ENCODE assay signal across 7 cellular contexts in the genomic region with DNA sequence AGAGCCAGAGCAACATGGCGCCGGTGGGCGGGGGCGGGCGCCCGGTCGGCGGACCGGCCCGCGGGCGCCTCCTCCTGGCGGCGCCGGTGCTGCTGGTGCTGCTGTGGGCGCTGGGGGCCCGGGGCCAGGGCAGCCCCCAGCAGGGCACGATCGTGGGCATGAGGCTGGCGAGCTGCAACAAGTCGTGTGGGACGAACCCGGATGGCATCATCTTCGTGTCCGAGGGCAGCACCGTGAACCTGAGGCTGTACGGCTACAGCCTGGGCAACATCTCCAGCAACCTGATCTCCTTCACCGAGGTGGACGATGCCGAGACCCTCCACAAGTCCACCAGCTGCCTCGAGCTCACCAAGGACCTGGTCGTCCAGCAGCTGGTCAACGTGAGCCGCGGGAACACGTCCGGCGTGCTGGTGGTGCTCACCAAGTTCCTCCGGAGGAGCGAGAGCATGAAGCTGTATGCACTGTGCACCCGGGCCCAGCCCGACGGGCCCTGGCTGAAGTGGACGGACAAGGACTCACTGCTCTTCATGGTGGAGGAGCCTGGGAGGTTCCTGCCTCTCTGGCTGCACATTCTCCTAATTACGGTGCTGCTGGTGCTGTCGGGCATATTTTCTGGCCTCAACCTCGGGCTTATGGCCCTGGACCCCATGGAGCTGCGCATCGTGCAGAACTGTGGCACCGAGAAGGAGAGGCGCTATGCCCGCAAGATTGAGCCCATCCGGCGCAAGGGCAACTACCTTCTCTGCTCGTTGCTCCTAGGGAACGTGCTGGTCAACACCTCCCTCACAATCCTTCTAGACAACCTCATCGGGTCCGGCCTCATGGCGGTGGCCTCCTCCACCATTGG. TPM values are rescaled to one million over a fixed set of nuclear protein-coding genes. Genes with fewer than 3 reads are reported as not detected.
DNase-seq lines count a peak whose midpoint lies in the region; ATAC-seq, FAIRE-seq and TF ChIP-seq lines count a peak whose summit lies in the region.

No MANE protein-coding gene starts in this region.

- no peak for FAIRE-seq in GM12891 (lab: Jason Lieb, UNC)

- H2AFZ ChIP-seq in mammary epithelial cell (ENCODE audit: low read depth, low read length), result peak overlapping the region; percentile 91

- dilution Hi-C loops in mammary epithelial cell (cut with HindIII; ENCODE audit: low sequenced_read_pairs), result no loop called here

- in situ Hi-C loops in mammary epithelial cell (cut with MboI; ENCODE audit: low sequenced_read_pairs in 2 of 2), result no loop called here

- no peak for TF ChIP-seq RAD21 in liver (IDR thresholded peaks at IDR 0.05)

- DNase-seq in NCI-H2227 treated with DMSO at 0.1 percent for 48 hours (lab: John Stamatoyannopoulos, UW), result peak; percentile 48
- DNase-seq in mammary epithelial cell, result no peak
- DNase-seq in thoracic aorta (ENCODE audit: low spot score), result no peak
- DNase-seq in GM12891 (ENCODE audit: insufficient read length, low spot score), result no peak

- peaks cover 21% of the 10 kb centered on the region for H3K79me2 ChIP-seq in mammary epithelial cell (ENCODE audit: insufficient read depth, low read length)

- TF ChIP-seq CTCF in mammary epithelial cell (conservative IDR thresholded peaks at IDR 0.05 in 1 of 2, IDR thresholded peaks at IDR 0.05 in 1 of 2; ENCODE audit: extremely low read depth in 1 of 2, insufficient read depth in 1 of 2, low read depth in 1 of 2, low read length in 2 of 2), result peak; percentile 32 to 52
- peak; percentile 52 for TF ChIP-seq CTCF in liver (IDR thresholded peaks at IDR 0.05; ENCODE audit: low read depth, low read length, missing input control)
- TF ChIP-seq CTCF in thoracic aorta (IDR thresholded peaks at IDR 0.05), result peak; percentile 39

- peaks cover 51% of the 10 kb centered on the region for H3K4me1 ChIP-seq in mammary epithelial cell (ENCODE audit: insufficient read depth, low read length)
- peaks cover 18 to 45% (median 37%) of the 10 kb centered on the region in 4 donors for H3K4me1 ChIP-seq in liver (ENCODE audit: control insufficient read depth in 4 of 4, insufficient read depth in 4 of 4, low read length in 3 of 4)
- H3K4me1 ChIP-seq in thoracic aorta (ENCODE audit: control insufficient read depth in 1 of 2, low read depth in 2 of 2), result peaks cover 21 to 56% of the 10 kb centered on the region in 2 donors

- H3K4me2 ChIP-seq in mammary epithelial cell (ENCODE audit: insufficient read depth, low read depth, low read length), result peak overlapping the region; percentile 98

- no peaks in the 10 kb centered on the region for H3K36me3 ChIP-seq in mammary epithelial cell (ENCODE audit: insufficient read depth, low read length)
- H3K36me3 ChIP-seq in liver (ENCODE audit: control insufficient read depth in 4 of 4, insufficient read depth in 3 of 4, low read depth in 1 of 4, low read length in 3 of 4), result no peaks in the 10 kb centered on the region
- no peaks in the 10 kb centered on the region for H3K36me3 ChIP-seq in thoracic aorta

- WGBS in mammary epithelial cell (ENCODE audit: low coverage, missing lambda C conversion rate), result 57% methylated on average over 26 of the region's 59 CpGs
- WGBS in liver, result 24% methylated on average over 59 of the region's 59 CpGs

- TF ChIP-seq POLR2A in GM12891 (IDR thresholded peaks at IDR 0.05; ENCODE audit: low read depth, low read length), result no peak

- ATAC-seq in GM21737 (IDR thresholded peaks at IDR 0.05; ENCODE audit: unreplicated experiment), result peak; percentile 9
- no peak for ATAC-seq in thoracic aorta (ENCODE audit: insufficient number of reproducible peaks, low FRiP score, low read depth)

- H3K27ac ChIP-seq in mammary epithelial cell (ENCODE audit: insufficient read depth, low read depth, low read length) (no peak overlapping the region), liver (ENCODE audit: low read depth in 1 of 2, low read length in 2 of 2) (peak overlapping the region; percentile 56 to 74), thoracic aorta (peak overlapping the region; percentile 58 to 60)

- CTCF ChIA-PET in mammary epithelial cell (lab: Charles Lee; ENCODE audit: low non-redundant PET), result interaction anchor here (0.7 kb wide), 1 partner anchor 434 kb away, joined by 3 read pairs; no protein-coding TSS in a partner anchor

- intact Hi-C loops in mammary epithelial cell (cut with micrococcal nuclease), result loop anchor here (2.0 to 5.0 kb wide), 6 partner anchors 40 to 204 kb away; a partner anchor contains a TSS

- H3K9ac ChIP-seq in mammary epithelial cell (ENCODE audit: insufficient read depth, low read length) (peak overlapping the region; percentile 65), liver (ENCODE audit: low read depth in 1 of 2, low read length in 2 of 2) (peak overlapping the region; percentile 82 to 86)

- no TSS peak for BruUV-seq in mammary epithelial cell (replicated peaks; lab: Mats Ljungman, UMichigan)

- H3K27me3 ChIP-seq in mammary epithelial cell (ENCODE audit: insufficient read depth, low read length) (no peaks in the 10 kb centered on the region), liver (ENCODE audit: control insufficient read depth in 4 of 4, insufficient read depth in 4 of 4, low read length in 3 of 4) (no peaks in the 10 kb centered on the region), thoracic aorta (replicated peaks; ENCODE audit: insufficient read depth) (no peaks in the 10 kb centered on the region)

- H3K4me3 ChIP-seq in GM08714 (ENCODE audit: low read length) (peak overlapping the region; percentile 83), mammary epithelial cell (replicated peaks in 1 of 3; ENCODE audit: insufficient read depth in 1 of 3, low read depth in 2 of 3, low read length in 3 of 3) (peak overlapping the region; percentile 46 to 86 (median 78)), liver (ENCODE audit: low read depth in 1 of 3, low read length in 3 of 3) (peak overlapping the region; percentile 61 to 93 (median 88)), thoracic aorta (peak overlapping the region; percentile 83)

- H3K9me3 ChIP-seq in mammary epithelial cell (replicated peaks; ENCODE audit: insufficient read depth, low read length), result no peaks in the 10 kb centered on the region
- no peaks in the 10 kb centered on the region for H3K9me3 ChIP-seq in liver (ENCODE audit: control insufficient read depth in 4 of 4, low read length in 3 of 4)
- no peaks in the 10 kb centered on the region for H3K9me3 ChIP-seq in thoracic aorta

- no peaks in the 10 kb centered on the region for H4K20me1 ChIP-seq in mammary epithelial cell (ENCODE audit: insufficient read depth, low read length)

TF ChIP-seq in liver, 16 proteins besides CTCF, POLR2A, EP300 and RAD21:
- TF ChIP-seq JUND (IDR thresholded peaks at IDR 0.05), result no peak

TF ChIP-seq in GM12891, 5 proteins besides CTCF, POLR2A, EP300 and RAD21:
- TF ChIP-seq POU2F2 (IDR thresholded peaks at IDR 0.05; ENCODE audit: low read depth, low read length), result no peak
- no peak for TF ChIP-seq PAX5 (IDR thresholded peaks at IDR 0.05; ENCODE audit: insufficient read depth, low read length, severe bottlenecking)
- TF ChIP-seq SPI1 (IDR thresholded peaks at IDR 0.05; ENCODE audit: low read depth, low read length), result no peak
- TF ChIP-seq POLR2AphosphoS5 (IDR thresholded peaks at IDR 0.05; ENCODE audit: low read depth, low read length), result no peak
- no peak for TF ChIP-seq TAF1 (IDR thresholded peaks at IDR 0.05; ENCODE audit: low read depth, low read length)
TF ChIP-seq in GM12891: peak in this region for 0.

RNA-seq across cellular contexts. Expression of a gene that starts 0.5 kb away (rescaled TPM):
- total RNA-seq in mammary epithelial cell (1 to 10 TPM; 8.1 to 8.2 TPM), liver (1 to 10 TPM; 1.9 to 2.2 TPM), thoracic aorta (1 to 10 TPM; 6.5 TPM)
- polyA plus RNA-seq in mammary epithelial cell (7.8 TPM), liver (1 to 10 TPM in 1 of 2 donors, under 1 TPM in 1; 0.82 to 2.3 TPM)
- polyA minus RNA-seq in mammary epithelial cell, result 11.6 TPM
- polyA plus RNA-seq in GM12891 (2012; ENCODE audit: low read depth, missing spikeins), result 9.2 TPM

RNA-seq across cellular contexts. Expression of a gene that starts 21.3 kb away (rescaled TPM):
- total RNA-seq in mammary epithelial cell (10 to 100 TPM; 15.3 to 17.3 TPM), liver (10 to 100 TPM; 12.0 to 15.1 TPM), thoracic aorta (10 to 100 TPM in 1 of 2 donors, 1 to 10 TPM in 1; 9.1 to 12.8 TPM)
- polyA plus RNA-seq in mammary epithelial cell (18.2 TPM), liver (10 to 100 TPM in 1 of 2 donors, 1 to 10 TPM in 1; 6.4 to 12.6 TPM)
- polyA minus RNA-seq in mammary epithelial cell, result 30.0 TPM
- 7.8 TPM for polyA plus RNA-seq in GM12891 (2012; ENCODE audit: low read depth, missing spikeins)

RNA-seq across cellular contexts. Expression of a gene that starts 54.9 kb away (rescaled TPM):
- total RNA-seq in mammary epithelial cell (1 to 10 TPM; 5.7 to 5.8 TPM), liver (10 to 100 TPM; 17.0 to 19.8 TPM), thoracic aorta (10 to 100 TPM; 11.5 to 14.3 TPM)
- polyA plus RNA-seq in mammary epithelial cell (5.0 TPM), liver (10 to 100 TPM; 10.0 to 15.2 TPM)
- polyA minus RNA-seq in mammary epithelial cell, result 5.9 TPM
- polyA plus RNA-seq in GM12891 (2012; ENCODE audit: low read depth, missing spikeins), result 5.2 TPM
